8 cellular contexts compared by ENCODE assay signal in the genomic region with DNA sequence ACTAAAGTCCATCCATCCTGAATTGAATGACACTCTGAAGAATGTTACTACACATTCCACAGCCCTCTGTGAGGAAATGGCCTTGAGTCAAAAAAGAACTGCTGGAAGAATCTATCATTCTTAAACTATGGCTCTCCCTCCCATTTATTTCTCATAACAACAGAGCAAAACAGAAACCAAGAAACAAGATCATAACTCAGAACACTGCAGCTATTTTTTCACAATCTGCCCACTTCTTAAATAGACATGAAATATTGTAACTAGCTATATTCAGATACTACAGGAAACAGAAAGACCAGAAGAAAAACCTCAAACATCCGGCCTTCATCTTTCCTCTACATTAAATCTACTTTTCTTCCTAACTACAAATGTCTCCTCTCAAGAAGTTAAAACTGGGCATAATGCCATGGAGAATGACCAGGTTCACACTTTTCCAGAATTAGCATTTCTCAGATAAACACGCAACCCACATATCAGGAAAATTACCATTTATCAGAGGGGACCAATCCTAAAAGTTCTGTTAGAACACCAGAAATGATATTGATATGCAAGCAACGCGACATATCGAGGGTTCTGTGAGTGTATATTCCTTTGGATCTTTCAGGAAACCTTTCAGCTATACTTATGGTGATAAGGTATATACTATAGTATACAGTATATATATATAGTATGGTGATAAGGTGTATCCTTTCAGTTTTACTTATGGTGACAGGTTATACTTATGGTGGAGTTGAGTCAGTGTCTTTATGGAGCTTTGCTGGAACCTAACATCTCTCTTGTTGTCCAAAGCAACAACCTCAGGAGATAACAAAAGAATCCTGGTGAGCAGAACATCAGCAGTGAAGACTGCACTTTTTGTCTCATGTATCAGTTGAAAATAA.
DNase-seq lines count a peak whose midpoint lies in the region; TF ChIP-seq lines count a peak whose summit lies in the region.

No MANE protein-coding gene starts in this region.

- no peaks in the 10 kb centered on the region for H3K36me3 Mint-ChIP-seq in HFFc6 (ENCODE audit: low read depth)
- peaks cover 12% of the 10 kb centered on the region for H3K36me3 Mint-ChIP-seq in dendritic cell treated with granulocyte-macrophage colony-stimulating factor and Interleukin-4, amounts not matched to agents 40 ng/mL and 50 ng/mL, for 4 days (ENCODE audit: low read depth)

- peaks cover 44% of the 10 kb centered on the region for H3K4me1 Mint-ChIP-seq in HFFc6 (ENCODE audit: low read depth)
- H3K4me1 Mint-ChIP-seq in dendritic cell treated with granulocyte-macrophage colony-stimulating factor and Interleukin-4, amounts not matched to agents 40 ng/mL and 50 ng/mL, for 4 days (ENCODE audit: low read depth) = peaks cover 31% of the 10 kb centered on the region

- H3K27me3 Mint-ChIP-seq in HFFc6 (ENCODE audit: insufficient read depth) = peaks cover 3% of the 10 kb centered on the region
- no peaks in the 10 kb centered on the region for H3K27me3 Mint-ChIP-seq in dendritic cell treated with granulocyte-macrophage colony-stimulating factor and Interleukin-4, amounts not matched to agents 40 ng/mL and 50 ng/mL, for 4 days

- intact Hi-C loops in dendritic cell treated with granulocyte-macrophage colony-stimulating factor and Interleukin-4, amounts not matched to agents 40 ng/mL and 50 ng/mL, for 4 days (cut with micrococcal nuclease) = loop anchor here (5.0 kb wide), 1 partner anchor 142 kb away; no protein-coding TSS in a partner anchor

- H3K9ac ChIP-seq in parathyroid adenoma = no peak overlapping the region

- H3K4me3 ChIP-seq in NB4 (ENCODE audit: low read depth, low read length) = peak overlapping the region; percentile 7
- H3K4me3 ChIP-seq in parathyroid adenoma (ENCODE audit: low read depth, low read length) = no peak overlapping the region

- peaks cover 4% of the 10 kb centered on the region for H3K79me2 ChIP-seq in parathyroid adenoma

- no peaks in the 10 kb centered on the region for H3K27me3 ChIP-seq in parathyroid adenoma (ENCODE audit: control insufficient read depth, insufficient read depth, low read length)

- no peaks in the 10 kb centered on the region for H3K36me3 ChIP-seq in parathyroid adenoma (ENCODE audit: control insufficient read depth, insufficient read depth, low read length)

- no peak for TF ChIP-seq CTCF in GM13977 (IDR thresholded peaks at IDR 0.05; ENCODE audit: extremely low read depth, insufficient read depth, missing control alignments)
- TF ChIP-seq CTCF in HFFc6 (IDR thresholded peaks at IDR 0.05) = no peak
- no peak for TF ChIP-seq CTCF in NB4 (IDR thresholded peaks at IDR 0.05; ENCODE audit: low read depth, low read length)
- no peak for TF ChIP-seq CTCF in parathyroid adenoma (IDR thresholded peaks at IDR 0.05)

- no peak overlapping the region for H3K4me2 ChIP-seq in parathyroid adenoma (ENCODE audit: low read length)

- peaks cover 3% of the 10 kb centered on the region for H3K4me1 ChIP-seq in parathyroid adenoma

- in situ Hi-C loops in GM13977 (cut with MboI; ENCODE audit: low pct_unique_long_range_greater_than_20kb, low sequenced_read_pairs, unreplicated experiment) = loop anchor here (10.0 kb wide), 3 partner anchors 60 to 270 kb away; a partner anchor contains a TSS

- no peak for TF ChIP-seq POLR2A in NB4 (IDR thresholded peaks at IDR 0.05; ENCODE audit: extremely low read depth, insufficient read length)

- peak overlapping the region; percentile 58 for H3K4me3 Mint-ChIP-seq in HFFc6
- no peak overlapping the region for H3K4me3 Mint-ChIP-seq in dendritic cell treated with granulocyte-macrophage colony-stimulating factor and Interleukin-4, amounts not matched to agents 40 ng/mL and 50 ng/mL, for 4 days

- H3K9me3 ChIP-seq in parathyroid adenoma (ENCODE audit: control insufficient read depth, low read length) = no peaks in the 10 kb centered on the region

- H3K9me3 Mint-ChIP-seq in HFFc6 = no peaks in the 10 kb centered on the region
- no peaks in the 10 kb centered on the region for H3K9me3 Mint-ChIP-seq in dendritic cell treated with granulocyte-macrophage colony-stimulating factor and Interleukin-4, amounts not matched to agents 40 ng/mL and 50 ng/mL, for 4 days

- peak overlapping the region; percentile 84 for H3K27ac Mint-ChIP-seq in HFFc6
- H3K27ac Mint-ChIP-seq in dendritic cell treated with granulocyte-macrophage colony-stimulating factor and Interleukin-4, amounts not matched to agents 40 ng/mL and 50 ng/mL, for 4 days = peak overlapping the region; percentile 75

- DNase-seq in GM13977 (ENCODE audit: low spot score) = peak; percentile 69
- DNase-seq in HFFc6 = peak; percentile 85
- peak; percentile 51 for DNase-seq in NB4 (ENCODE audit: low read depth)
- no peak for DNase-seq in ureter (ENCODE audit: low spot score)
- DNase-seq in NCI-H510A (lab: John Stamatoyannopoulos, UW) = no peak
- DNase-seq in stimulated activated CD4-positive, alpha-beta T cell treated with anti-CD3 and anti-CD28 coated beads, Interleukin-4, amount 100 ng/mL, for 1 hour = no peak

- H3K27ac ChIP-seq in parathyroid adenoma = peak overlapping the region; percentile 39

- H2AFZ ChIP-seq in parathyroid adenoma = peak overlapping the region; percentile 22

Comparison
In these comparisons a context has a peak if more than half of its experiments do, and no peak if none do; other contexts are left out.
1. DNase-seq: peak in GM13977 (single experiment), HFFc6 (single experiment) and NB4 (single experiment); none in ureter (single experiment), NCI-H510A (single experiment) and stimulated activated CD4-positive, alpha-beta T cell treated with anti-CD3 and anti-CD28 coated beads, Interleukin-4, amount 100 ng/mL, for 1 hour (single experiment).